15 cellular contexts compared by ENCODE assay signal in the genomic region with DNA sequence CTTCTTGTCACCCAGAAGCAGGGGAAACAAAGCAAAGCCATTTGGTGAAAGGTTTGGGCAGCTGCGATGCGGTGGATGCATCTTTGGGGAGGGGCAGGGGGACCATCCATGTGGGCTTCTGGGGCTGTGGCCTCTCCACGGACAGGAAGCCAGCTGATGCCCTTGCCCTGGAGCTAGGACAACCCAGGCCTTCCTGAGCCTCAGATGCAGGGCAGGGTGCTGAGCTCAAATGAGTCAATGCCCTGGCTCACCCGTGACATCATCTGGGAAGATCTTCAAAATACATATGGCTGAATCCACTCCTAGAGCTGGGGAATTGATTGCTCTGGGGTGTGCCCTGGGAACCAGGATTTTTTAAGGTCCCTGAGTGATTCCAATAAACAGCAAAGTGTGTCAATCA.
DNase-seq lines count a peak whose midpoint lies in the region; ATAC-seq and TF ChIP-seq lines count a peak whose summit lies in the region.
"Had no signal": no experiment of that assay in that cellular context is flagged by ENCODE, and none has a peak within 500 bp of the region (broad histone marks: within the 10 kb centered on the region; RNA-seq: fewer than 3 reads in every experiment).

No MANE protein-coding gene starts in this region.

- no peak overlapping the region for H3K4me2 ChIP-seq in neural cell (ENCODE audit: low read length)
- H3K4me2 ChIP-seq: BLaER1 treated with 17β-estradiol and CSF1 and Interleukin-3, amounts not matched to agents 10 nM and 100 nM; KMS-11 had no signal

- H3K27ac ChIP-seq in coronary artery (no peak overlapping the region), neural cell (ENCODE audit: low read length) (peak overlapping the region; percentile 32)
- H3K27ac ChIP-seq: 22Rv1; BLaER1 treated with 17β-estradiol and CSF1 and Interleukin-3, amounts not matched to agents 10 nM and 100 nM; KMS-11 had no signal

- DNase-seq in activated CD8-positive, alpha-beta memory T cell treated with anti-CD3 and anti-CD28 coated beads, Interleukin-2, amount 50 U/mL, for 48 hours: peak; percentile 10
- DNase-seq in activated CD8-positive, alpha-beta memory T cell treated with anti-CD3 and anti-CD28 coated beads, Interleukin-2, amount 50 U/mL, for 4 hours: no peak
- peak; percentile 69 for DNase-seq in coronary artery (ENCODE audit: low spot score)
- no peak for DNase-seq in stimulated activated naive CD4-positive, alpha-beta T cell treated with Interleukin-2 at 50 U/mL for 16 hours (lab: John Stamatoyannopoulos, UW)
- DNase-seq: Calu3; CD4-positive, CD25-positive, alpha-beta regulatory T cell; DMS 273 treated with DMSO at 0.1 percent for 48 hours had no signal

- TF ChIP-seq CTCF in coronary artery (IDR thresholded peaks at IDR 0.05) (no peak), neural cell (IDR thresholded peaks at IDR 0.05; ENCODE audit: poor library complexity, severe bottlenecking) (no peak)

- no peaks in the 10 kb centered on the region for H3K9me2 ChIP-seq in neural cell (ENCODE audit: insufficient read depth, low read length)

- H3K79me2 ChIP-seq in neural cell (replicated peaks; ENCODE audit: insufficient read depth, low read length): no peaks in the 10 kb centered on the region

- no peak overlapping the region for H2AFZ ChIP-seq in neural cell (ENCODE audit: low read depth, low read length)

- no peaks in the 10 kb centered on the region for H3K27me3 ChIP-seq in neural cell (ENCODE audit: insufficient read depth, low read depth, low read length)
- H3K27me3 ChIP-seq: BLaER1 treated with 17β-estradiol and CSF1 and Interleukin-3, amounts not matched to agents 10 nM and 100 nM had no signal

- H3K4me3 ChIP-seq in coronary artery: no peak overlapping the region
- no peak overlapping the region for H3K4me3 ChIP-seq in neural cell (ENCODE audit: low read length)
- H3K4me3 ChIP-seq: BLaER1 treated with 17β-estradiol and CSF1 and Interleukin-3, amounts not matched to agents 10 nM and 100 nM had no signal

- no peaks in the 10 kb centered on the region for H3K36me3 ChIP-seq in neural cell (ENCODE audit: insufficient read depth, low read length)
- H3K36me3 ChIP-seq: BLaER1 treated with 17β-estradiol and CSF1 and Interleukin-3, amounts not matched to agents 10 nM and 100 nM had no signal

- H4K20me1 ChIP-seq in neural cell (ENCODE audit: insufficient read depth): no peaks in the 10 kb centered on the region

- ATAC-seq in HG03139 (IDR thresholded peaks at IDR 0.05; ENCODE audit: unreplicated experiment): no peak
- ATAC-seq in GM19452 (IDR thresholded peaks at IDR 0.05; ENCODE audit: unreplicated experiment): no peak
- ATAC-seq in HG03457 (IDR thresholded peaks at IDR 0.05; ENCODE audit: unreplicated experiment): no peak
- ATAC-seq: HepG2 had no signal

- no peak overlapping the region for H3K9ac ChIP-seq in neural cell (ENCODE audit: low read length)
- H3K9ac ChIP-seq: BLaER1 treated with 17β-estradiol and CSF1 and Interleukin-3, amounts not matched to agents 10 nM and 100 nM; KMS-11 had no signal

- TF ChIP-seq RAD21 in neural cell (conservative IDR thresholded peaks at IDR 0.05): no peak

- H3K9me3 ChIP-seq in neural cell (ENCODE audit: low read length): no peaks in the 10 kb centered on the region
- H3K9me3 ChIP-seq: BLaER1 treated with 17β-estradiol and CSF1 and Interleukin-3, amounts not matched to agents 10 nM and 100 nM had no signal

- no peak for TF ChIP-seq EP300 in neural cell (conservative IDR thresholded peaks at IDR 0.05; ENCODE audit: poor library complexity, severe bottlenecking)

- H3F3A ChIP-seq in neural cell (ENCODE audit: insufficient read depth, low read length, poor library complexity, severe bottlenecking): no peaks in the 10 kb centered on the region

TF ChIP-seq in neural cell, 6 proteins besides CTCF, POLR2A, EP300 and RAD21:
- no peak for TF ChIP-seq MXI1 (conservative IDR thresholded peaks at IDR 0.05; ENCODE audit: poor library complexity, severe bottlenecking)
- TF ChIP-seq EZH2 (IDR thresholded peaks at IDR 0.05; ENCODE audit: borderline replicate concordance, insufficient read depth, low read length, poor library complexity, severe bottlenecking): no peak
- no peak for TF ChIP-seq SMC3 (conservative IDR thresholded peaks at IDR 0.05; ENCODE audit: poor library complexity)
- TF ChIP-seq TAF1 (IDR thresholded peaks at IDR 0.05; ENCODE audit: low read depth): no peak
- TF ChIP-seq, protein P1, sequence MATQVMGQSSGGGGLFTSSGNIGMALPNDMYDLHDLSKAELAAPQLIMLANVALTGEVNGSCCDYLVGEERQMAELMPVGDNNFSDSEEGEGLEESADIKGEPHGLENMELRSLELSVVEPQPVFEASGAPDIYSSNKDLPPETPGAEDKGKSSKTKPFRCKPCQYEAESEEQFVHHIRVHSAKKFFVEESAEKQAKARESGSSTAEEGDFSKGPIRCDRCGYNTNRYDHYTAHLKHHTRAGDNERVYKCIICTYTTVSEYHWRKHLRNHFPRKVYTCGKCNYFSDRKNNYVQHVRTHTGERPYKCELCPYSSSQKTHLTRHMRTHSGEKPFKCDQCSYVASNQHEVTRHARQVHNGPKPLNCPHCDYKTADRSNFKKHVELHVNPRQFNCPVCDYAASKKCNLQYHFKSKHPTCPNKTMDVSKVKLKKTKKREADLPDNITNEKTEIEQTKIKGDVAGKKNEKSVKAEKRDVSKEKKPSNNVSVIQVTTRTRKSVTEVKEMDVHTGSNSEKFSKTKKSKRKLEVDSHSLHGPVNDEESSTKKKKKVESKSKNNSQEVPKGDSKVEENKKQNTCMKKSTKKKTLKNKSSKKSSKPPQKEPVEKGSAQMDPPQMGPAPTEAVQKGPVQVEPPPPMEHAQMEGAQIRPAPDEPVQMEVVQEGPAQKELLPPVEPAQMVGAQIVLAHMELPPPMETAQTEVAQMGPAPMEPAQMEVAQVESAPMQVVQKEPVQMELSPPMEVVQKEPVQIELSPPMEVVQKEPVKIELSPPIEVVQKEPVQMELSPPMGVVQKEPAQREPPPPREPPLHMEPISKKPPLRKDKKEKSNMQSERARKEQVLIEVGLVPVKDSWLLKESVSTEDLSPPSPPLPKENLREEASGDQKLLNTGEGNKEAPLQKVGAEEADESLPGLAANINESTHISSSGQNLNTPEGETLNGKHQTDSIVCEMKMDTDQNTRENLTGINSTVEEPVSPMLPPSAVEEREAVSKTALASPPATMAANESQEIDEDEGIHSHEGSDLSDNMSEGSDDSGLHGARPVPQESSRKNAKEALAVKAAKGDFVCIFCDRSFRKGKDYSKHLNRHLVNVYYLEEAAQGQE (IDR thresholded peaks at IDR 0.05; ENCODE audit: borderline replicate concordance): no peak
- no peak for TF ChIP-seq POLR2AphosphoS5 (IDR thresholded peaks at IDR 0.05)

Comparison
In these comparisons a context has a peak if more than half of its experiments do, and no peak if none do; other contexts are left out.
1. DNase-seq: peak in activated CD8-positive, alpha-beta memory T cell treated with anti-CD3 and anti-CD28 coated beads, Interleukin-2, amount 50 U/mL, for 48 hours (single experiment) and coronary artery (single experiment); none in activated CD8-positive, alpha-beta memory T cell treated with anti-CD3 and anti-CD28 coated beads, Interleukin-2, amount 50 U/mL, for 4 hours (single experiment) and stimulated activated naive CD4-positive, alpha-beta T cell treated with Interleukin-2 at 50 U/mL for 16 hours (single experiment).